In genomic region chr11:1848640-1849265, GRCh38 we compare ENCODE assay signal across 24 cellular contexts. TPM values are rescaled to one million over a fixed set of nuclear protein-coding genes. Genes with fewer than 3 reads are reported as not detected.
A peak's percentile ranks its signal among the peaks of the same experiment; 100 is the strongest.
DNase-seq lines count a peak whose midpoint lies in the region; ATAC-seq and TF ChIP-seq lines count a peak whose summit lies in the region.
"Had no signal": no experiment of that assay in that cellular context is flagged by ENCODE, and none has a peak within 500 bp of the region (broad histone marks: within the 10 kb centered on the region; RNA-seq: fewer than 3 reads in every experiment).

No MANE protein-coding gene starts in this region.

- DNase-seq in activated naive CD8-positive, alpha-beta T cell treated with anti-CD3 and anti-CD28 coated beads for 36 hours, result no peak
- DNase-seq in activated CD8-positive, alpha-beta T cell treated with anti-CD3 and anti-CD28 coated beads, Interleukin-2, amount 10 ng/mL, durations not matched to agents 7 days and 5 days, result no peak
- DNase-seq in naive B cell (no peak), DMS79 (lab: John Stamatoyannopoulos, UW) (no peak), endothelial cell (ENCODE audit: low spot score) (no peak), pons (ENCODE audit: low spot score) (no peak), NCI-H1105 treated with DMSO at 0.1 percent for 48 hours (lab: John Stamatoyannopoulos, UW) (no peak)
- DNase-seq: ACHN, brain microvascular endothelial cell, COR-L47, heart left ventricle, KBM-7, left ventricle myocardium inferior, NCI-H748 treated with DMSO at 0.1 percent for 48 hours, OCI-M1, retina, Right ventricle myocardium superior, SW 1271 had no signal

- TF ChIP-seq CTCF in endothelial cell (IDR thresholded peaks at IDR 0.05; ENCODE audit: unreplicated experiment), result no peak

- POLR2A ChIA-PET in activated CD8-positive, alpha-beta T cell treated with anti-CD3 and anti-CD28 coated beads, Interleukin-2, amount 10 ng/mL, durations not matched to agents 7 days and 5 days (lab: Charles Lee), result interaction anchor here (0.7 to 3.2 kb wide), 2 partner anchors 41 to 96 kb away, joined by 4 to 11 read pairs; no protein-coding TSS in a partner anchor

- H3K9me3 Mint-ChIP-seq in activated naive CD8-positive, alpha-beta T cell (ENCODE audit: low read depth), result no peaks in the 10 kb centered on the region
- no peaks in the 10 kb centered on the region for H3K9me3 Mint-ChIP-seq in activated naive CD8-positive, alpha-beta T cell treated with anti-CD3 and anti-CD28 coated beads for 36 hours
- no peaks in the 10 kb centered on the region for H3K9me3 Mint-ChIP-seq in activated CD8-positive, alpha-beta T cell treated with anti-CD3 and anti-CD28 coated beads, Interleukin-2, amount 10 ng/mL, durations not matched to agents 7 days and 5 days (ENCODE audit: insufficient read depth)
- H3K9me3 Mint-ChIP-seq in naive B cell (no peaks in the 10 kb centered on the region), endothelial cell (ENCODE audit: unreplicated experiment) (no peaks in the 10 kb centered on the region)
- H3K9me3 Mint-ChIP-seq: activated naive CD4-positive, alpha-beta T cell treated with anti-CD3 and anti-CD28 coated beads, Interleukin-2, amount 50 U/mL, for 72 hours had no signal

- peak overlapping the region; percentile 54 for H3K4me3 Mint-ChIP-seq in activated naive CD8-positive, alpha-beta T cell
- no peak overlapping the region for H3K4me3 Mint-ChIP-seq in activated naive CD8-positive, alpha-beta T cell treated with anti-CD3 and anti-CD28 coated beads for 36 hours
- no peak overlapping the region for H3K4me3 Mint-ChIP-seq in activated CD8-positive, alpha-beta T cell treated with anti-CD3 and anti-CD28 coated beads, Interleukin-2, amount 10 ng/mL, durations not matched to agents 7 days and 5 days
- peak overlapping the region in 4 of 8 donors; percentile 23 to 99 (median 56) for H3K4me3 Mint-ChIP-seq in naive B cell
- H3K4me3 Mint-ChIP-seq in endothelial cell (ENCODE audit: unreplicated experiment), result no peak overlapping the region

- no peak for ATAC-seq in activated CD8-positive, alpha-beta T cell treated with anti-CD3 and anti-CD28 coated beads, Interleukin-2, amount 10 ng/mL, durations not matched to agents 7 days and 5 days
- ATAC-seq in naive B cell (ENCODE audit: low read depth in 2 of 2), result no peak
- ATAC-seq: activated naive CD4-positive, alpha-beta T cell treated with anti-CD3 and anti-CD28 coated beads, Interleukin-2, amount 50 U/mL, for 72 hours; heart left ventricle; mucosa of descending colon had no signal

- H3K27ac Mint-ChIP-seq in activated naive CD8-positive, alpha-beta T cell, result peak overlapping the region; percentile 58
- no peak overlapping the region for H3K27ac Mint-ChIP-seq in activated naive CD8-positive, alpha-beta T cell treated with anti-CD3 and anti-CD28 coated beads for 36 hours
- peak overlapping the region; percentile 63 for H3K27ac Mint-ChIP-seq in activated CD8-positive, alpha-beta T cell treated with anti-CD3 and anti-CD28 coated beads, Interleukin-2, amount 10 ng/mL, durations not matched to agents 7 days and 5 days
- peak overlapping the region; percentile 72 to 98 (median 86) for H3K27ac Mint-ChIP-seq in naive B cell
- H3K27ac Mint-ChIP-seq in endothelial cell (ENCODE audit: unreplicated experiment), result no peak overlapping the region

- H3K4me1 Mint-ChIP-seq in activated naive CD8-positive, alpha-beta T cell (ENCODE audit: low read depth), result peaks cover 83% of the 10 kb centered on the region
- H3K4me1 Mint-ChIP-seq in activated naive CD8-positive, alpha-beta T cell treated with anti-CD3 and anti-CD28 coated beads for 36 hours, result peaks cover 74% of the 10 kb centered on the region
- H3K4me1 Mint-ChIP-seq in activated CD8-positive, alpha-beta T cell treated with anti-CD3 and anti-CD28 coated beads, Interleukin-2, amount 10 ng/mL, durations not matched to agents 7 days and 5 days (ENCODE audit: low read depth), result peaks cover 89% of the 10 kb centered on the region
- peaks cover 80 to 96% (median 93%) of the 10 kb centered on the region in 3 donors for H3K4me1 Mint-ChIP-seq in naive B cell
- H3K4me1 Mint-ChIP-seq in endothelial cell (ENCODE audit: unreplicated experiment), result peaks cover 4% of the 10 kb centered on the region

- no peaks in the 10 kb centered on the region for H3K36me3 Mint-ChIP-seq in activated naive CD8-positive, alpha-beta T cell
- peaks cover 6% of the 10 kb centered on the region for H3K36me3 Mint-ChIP-seq in activated naive CD8-positive, alpha-beta T cell treated with anti-CD3 and anti-CD28 coated beads for 36 hours
- H3K36me3 Mint-ChIP-seq in activated CD8-positive, alpha-beta T cell treated with anti-CD3 and anti-CD28 coated beads, Interleukin-2, amount 10 ng/mL, durations not matched to agents 7 days and 5 days (ENCODE audit: low read depth), result peaks cover 9% of the 10 kb centered on the region
- peaks cover 0 to 8% of the 10 kb centered on the region in 2 donors for H3K36me3 Mint-ChIP-seq in naive B cell
- H3K36me3 Mint-ChIP-seq in endothelial cell (ENCODE audit: low read depth, unreplicated experiment), result no peaks in the 10 kb centered on the region

- H3K27me3 Mint-ChIP-seq in activated naive CD8-positive, alpha-beta T cell, result no peaks in the 10 kb centered on the region
- H3K27me3 Mint-ChIP-seq in activated naive CD8-positive, alpha-beta T cell treated with anti-CD3 and anti-CD28 coated beads for 36 hours, result peaks cover 8% of the 10 kb centered on the region
- peaks cover 11% of the 10 kb centered on the region for H3K27me3 Mint-ChIP-seq in activated CD8-positive, alpha-beta T cell treated with anti-CD3 and anti-CD28 coated beads, Interleukin-2, amount 10 ng/mL, durations not matched to agents 7 days and 5 days (ENCODE audit: low read depth)
- H3K27me3 Mint-ChIP-seq in naive B cell (no peaks in the 10 kb centered on the region), endothelial cell (ENCODE audit: unreplicated experiment) (peaks cover 23% of the 10 kb centered on the region)

- CTCF ChIA-PET in activated CD8-positive, alpha-beta T cell treated with anti-CD3 and anti-CD28 coated beads, Interleukin-2, amount 10 ng/mL, durations not matched to agents 7 days and 5 days (lab: Charles Lee), result interaction anchor here (1.2 to 3.1 kb wide), 6 partner anchors 16 to 196 kb away, joined by 4 to 21 read pairs (median 8); no protein-coding TSS in a partner anchor

RNA-seq across cellular contexts. Expression of gene LSP1, which starts 4.1 kb away (rescaled TPM):
- 100 to 1,000 TPM; 147 to 148 TPM for total RNA-seq in activated naive CD8-positive, alpha-beta T cell treated with anti-CD3 and anti-CD28 coated beads for 36 hours
- total RNA-seq in activated CD8-positive, alpha-beta T cell treated with anti-CD3 and anti-CD28 coated beads, Interleukin-2, amount 10 ng/mL, durations not matched to agents 7 days and 5 days, result 100 to 1,000 TPM; 463 to 477 TPM
- 100 to 1,000 TPM; 342 to 587 (median 422) TPM for polyA plus RNA-seq in naive B cell (ENCODE audit: low read depth in 6 of 6)
- not detected for total RNA-seq in endothelial cell (ENCODE audit: unreplicated experiment)

RNA-seq across cellular contexts. Expression of gene TNNI2, which starts 10.0 kb away (rescaled TPM):
- under 1 TPM in 1 of 2 experiments, not detected in 1; 0.31 TPM for total RNA-seq in activated naive CD8-positive, alpha-beta T cell treated with anti-CD3 and anti-CD28 coated beads for 36 hours
- under 1 TPM in 1 of 2 experiments, not detected in 1; 0.50 TPM for total RNA-seq in activated CD8-positive, alpha-beta T cell treated with anti-CD3 and anti-CD28 coated beads, Interleukin-2, amount 10 ng/mL, durations not matched to agents 7 days and 5 days
- 10 to 100 TPM in 2 of 6 donors, 1 to 10 TPM in 4; 3.9 to 12.2 (median 7.2) TPM for polyA plus RNA-seq in naive B cell (ENCODE audit: low read depth in 6 of 6)
- total RNA-seq in endothelial cell (ENCODE audit: unreplicated experiment), result not detected
- total RNA-seq: activated naive CD4-positive, alpha-beta T cell treated with anti-CD3 and anti-CD28 coated beads, Interleukin-2, amount 50 U/mL, for 72 hours; left ventricle myocardium inferior; Right ventricle myocardium superior; temporal lobe; vagina had no signal

RNA-seq across cellular contexts. Expression of gene SYT8, which starts 14.0 kb away (rescaled TPM):
- not detected for total RNA-seq in activated naive CD8-positive, alpha-beta T cell treated with anti-CD3 and anti-CD28 coated beads for 36 hours
- total RNA-seq in activated CD8-positive, alpha-beta T cell treated with anti-CD3 and anti-CD28 coated beads, Interleukin-2, amount 10 ng/mL, durations not matched to agents 7 days and 5 days, result not detected
- polyA plus RNA-seq in naive B cell (ENCODE audit: low read depth in 6 of 6), result not detected
- not detected for total RNA-seq in endothelial cell (ENCODE audit: unreplicated experiment)
- total RNA-seq: activated naive CD4-positive, alpha-beta T cell treated with anti-CD3 and anti-CD28 coated beads, Interleukin-2, amount 50 U/mL, for 72 hours; heart left ventricle; left ventricle myocardium inferior; omental fat pad; Right ventricle myocardium superior; temporal lobe had no signal

RNA-seq across cellular contexts. Expression of gene PRR33, which starts 42.9 kb away (rescaled TPM):
- total RNA-seq in activated naive CD8-positive, alpha-beta T cell treated with anti-CD3 and anti-CD28 coated beads for 36 hours, result under 1 TPM; 0.20 to 0.31 TPM
- under 1 TPM in 1 of 2 experiments, not detected in 1; 0.08 TPM for total RNA-seq in activated CD8-positive, alpha-beta T cell treated with anti-CD3 and anti-CD28 coated beads, Interleukin-2, amount 10 ng/mL, durations not matched to agents 7 days and 5 days
- polyA plus RNA-seq in naive B cell (ENCODE audit: low read depth in 6 of 6), result under 1 TPM in 4 of 6 donors, not detected in 2; 0.08 to 0.44 (median 0.16) TPM
- total RNA-seq in endothelial cell (ENCODE audit: unreplicated experiment), result not detected
- total RNA-seq: mucosa of descending colon, omental fat pad, temporal lobe, vagina had no signal

Comparison
In these comparisons a context has a peak if more than half of its experiments do, and no peak if none do; other contexts are left out.
1. H3K27ac Mint-ChIP-seq: peak in activated naive CD8-positive, alpha-beta T cell (single experiment), activated CD8-positive, alpha-beta T cell treated with anti-CD3 and anti-CD28 coated beads, Interleukin-2, amount 10 ng/mL, durations not matched to agents 7 days and 5 days (single experiment) and naive B cell (6 of 6); none in activated naive CD8-positive, alpha-beta T cell treated with anti-CD3 and anti-CD28 coated beads for 36 hours (single experiment) and endothelial cell (single experiment).
2. RNA of gene LSP1, which starts 4.1 kb away (total RNA-seq): 463 to 477 TPM in activated CD8-positive, alpha-beta T cell treated with anti-CD3 and anti-CD28 coated beads, Interleukin-2, amount 10 ng/mL, durations not matched to agents 7 days and 5 days and 147 to 148 TPM in activated naive CD8-positive, alpha-beta T cell treated with anti-CD3 and anti-CD28 coated beads for 36 hours; not detected in endothelial cell (single experiment); every median in the first group is over 100 times any median in the second.